8 cellular contexts compared by ENCODE assay signal in the genomic region with DNA sequence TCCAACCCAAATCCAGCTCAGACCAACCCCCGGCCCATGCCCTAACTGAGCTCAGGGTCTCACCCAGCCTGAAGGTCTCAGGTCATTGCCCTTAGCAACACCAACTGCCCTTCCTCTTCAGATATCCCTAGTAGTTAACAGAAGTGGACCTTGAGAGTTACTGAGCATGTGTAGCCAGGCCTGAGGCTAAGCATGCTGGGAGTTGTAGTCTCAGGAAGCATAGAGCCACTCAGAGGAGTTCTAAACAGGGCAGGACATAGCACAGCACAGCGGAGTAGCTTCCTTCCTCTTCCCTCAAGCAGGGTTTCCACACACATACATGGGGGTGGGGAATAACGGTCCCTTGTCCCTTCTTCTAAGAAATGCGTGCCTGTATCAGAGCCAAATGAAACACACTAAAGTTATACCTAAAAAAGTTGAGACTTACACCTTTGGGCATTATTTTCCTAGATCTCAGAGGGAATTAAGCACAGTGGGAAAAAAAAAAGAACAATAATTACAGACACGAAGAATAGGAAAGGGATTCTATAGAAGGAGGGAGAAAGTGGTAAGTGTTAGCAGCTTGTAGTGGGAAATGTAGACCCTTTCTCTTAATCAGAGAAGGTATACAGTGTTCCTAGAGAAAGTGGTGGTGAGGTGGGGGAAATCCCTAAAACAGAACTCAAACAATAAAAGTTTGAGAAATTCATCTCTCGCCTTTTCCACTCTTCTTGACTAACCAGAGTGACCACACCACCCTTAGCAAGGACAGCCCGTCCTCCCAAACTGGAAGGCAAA. TPM values are rescaled to one million over a fixed set of nuclear protein-coding genes. Genes with fewer than 3 reads are reported as not detected.
DNase-seq lines count a peak whose midpoint lies in the region; ATAC-seq, FAIRE-seq and TF ChIP-seq lines count a peak whose summit lies in the region.

No MANE protein-coding gene starts in this region.

- BruUV-seq in OCI-LY7 (replicated peaks; lab: Mats Ljungman, UMichigan): no TSS peak

- ATAC-seq in HG02943 (IDR thresholded peaks at IDR 0.05; ENCODE audit: low read depth, unreplicated experiment) (peak; percentile 60), foreskin keratinocyte (peak; percentile 71)
- peak; percentile 74 for ATAC-seq in activated T-helper 17 cell treated with anti-CD3 and anti-CD28 coated beads, Interleukin-2, amount 50 U/mL, for 72 hours (replicated peaks)

- peaks cover 77% of the 10 kb centered on the region for H3K36me3 Mint-ChIP-seq in activated T-helper 17 cell treated with anti-CD3 and anti-CD28 coated beads, Interleukin-2, amount 50 U/mL, for 72 hours (ENCODE audit: low read depth)
- peaks cover 31% of the 10 kb centered on the region for H3K36me3 Mint-ChIP-seq in neural progenitor cell

- peaks cover 58% of the 10 kb centered on the region for H3K36me3 ChIP-seq in OCI-LY7 (ENCODE audit: insufficient read depth, low read length)
- no peaks in the 10 kb centered on the region for H3K36me3 ChIP-seq in neural progenitor cell
- peaks cover 46% of the 10 kb centered on the region for H3K36me3 ChIP-seq in MG63

- no peaks in the 10 kb centered on the region for H3K9me3 Mint-ChIP-seq in activated T-helper 17 cell treated with anti-CD3 and anti-CD28 coated beads, Interleukin-2, amount 50 U/mL, for 72 hours
- H3K9me3 Mint-ChIP-seq in neural progenitor cell: no peaks in the 10 kb centered on the region

- H3K4me1 ChIP-seq in OCI-LY7 (ENCODE audit: insufficient read depth, low read length, poor library complexity, severe bottlenecking) (peaks cover 25% of the 10 kb centered on the region), foreskin keratinocyte (peaks cover 10% of the 10 kb centered on the region), neural progenitor cell (peaks cover 25% of the 10 kb centered on the region)

- no peaks in the 10 kb centered on the region for H3K9me2 ChIP-seq in OCI-LY7 (ENCODE audit: insufficient read depth, low read length)

- H3K27ac ChIP-seq in OCI-LY7 (ENCODE audit: low read depth, low read length, poor library complexity, severe bottlenecking) (peak overlapping the region; percentile 53), foreskin keratinocyte (no peak overlapping the region), neural progenitor cell (no peak overlapping the region)

- intact Hi-C loops in OCI-LY7 (cut with micrococcal nuclease; ENCODE audit: unreplicated experiment): loop anchor here (2.0 kb wide), 1 partner anchor 37 kb away; the partner anchor contains the start of gene PRKAG1

- peak; percentile 98 for FAIRE-seq in GM18507 (lab: Jason Lieb, UNC)

- DNase-seq in AG09309 (ENCODE audit: low read depth) (peak; percentile 21), GM18507 (ENCODE audit: extremely low spot score, insufficient read length, low read depth) (peak; percentile 70), OCI-LY7 (ENCODE audit: low spot score) (peak; percentile 82), foreskin keratinocyte (peak in 1 of 2 donors; percentile 59), neural progenitor cell (ENCODE audit: low spot score) (peak; percentile 68), MG63 (no peak)

- H2AFZ ChIP-seq in OCI-LY7 (ENCODE audit: low read length): no peak overlapping the region
- no peak overlapping the region for H2AFZ ChIP-seq in neural progenitor cell (replicated peaks)

- H3F3A ChIP-seq in neural progenitor cell (ENCODE audit: low read depth): peaks cover 4% of the 10 kb centered on the region

- H3K79me2 ChIP-seq in OCI-LY7 (ENCODE audit: insufficient read depth, low read depth, low read length) (peaks cover 60% of the 10 kb centered on the region), neural progenitor cell (ENCODE audit: low read depth) (peaks cover 65% of the 10 kb centered on the region)

- H3K27me3 Mint-ChIP-seq in activated T-helper 17 cell treated with anti-CD3 and anti-CD28 coated beads, Interleukin-2, amount 50 U/mL, for 72 hours: no peaks in the 10 kb centered on the region
- H3K27me3 Mint-ChIP-seq in neural progenitor cell (ENCODE audit: insufficient read depth, low read depth): peaks cover 10% of the 10 kb centered on the region

- peak overlapping the region; percentile 95 for H3K4me2 ChIP-seq in OCI-LY7 (ENCODE audit: low read length)
- peak overlapping the region; percentile 94 for H3K4me2 ChIP-seq in neural progenitor cell

- TF ChIP-seq CTCF in AG09309 (IDR thresholded peaks at IDR 0.05; ENCODE audit: control insufficient read depth, insufficient read depth, low read depth, low read length, missing control alignments) (no peak), OCI-LY7 (conservative IDR thresholded peaks at IDR 0.05; ENCODE audit: low read length) (no peak), foreskin keratinocyte (conservative IDR thresholded peaks at IDR 0.05) (no peak), neural progenitor cell (IDR thresholded peaks at IDR 0.05) (no peak)

- H3K9ac ChIP-seq in neural progenitor cell: no peak overlapping the region

- peak overlapping the region; percentile 96 for H3K4me3 Mint-ChIP-seq in activated T-helper 17 cell treated with anti-CD3 and anti-CD28 coated beads, Interleukin-2, amount 50 U/mL, for 72 hours
- H3K4me3 Mint-ChIP-seq in neural progenitor cell: peak overlapping the region; percentile 98

- peaks cover 48% of the 10 kb centered on the region for H3K4me1 Mint-ChIP-seq in activated T-helper 17 cell treated with anti-CD3 and anti-CD28 coated beads, Interleukin-2, amount 50 U/mL, for 72 hours
- peaks cover 45% of the 10 kb centered on the region for H3K4me1 Mint-ChIP-seq in neural progenitor cell

- H3K27me3 ChIP-seq in foreskin keratinocyte (no peaks in the 10 kb centered on the region), neural progenitor cell (no peaks in the 10 kb centered on the region), MG63 (no peaks in the 10 kb centered on the region)

- CTCF ChIA-PET in OCI-LY7 (lab: Charles Lee; ENCODE audit: unreplicated experiment): interaction anchor here (1.0 kb wide), 1 partner anchor 9 kb away, joined by 3 read pairs; no protein-coding TSS in a partner anchor

- peak overlapping the region; percentile 79 for H3K27ac Mint-ChIP-seq in activated T-helper 17 cell treated with anti-CD3 and anti-CD28 coated beads, Interleukin-2, amount 50 U/mL, for 72 hours
- H3K27ac Mint-ChIP-seq in neural progenitor cell: peak overlapping the region; percentile 5

- H3K4me3 ChIP-seq in AG09309 (ENCODE audit: control insufficient read depth, low read depth, low read length): peak overlapping the region; percentile 2
- H3K4me3 ChIP-seq in OCI-LY7 (ENCODE audit: low read depth, low read length, poor library complexity, severe bottlenecking): peak overlapping the region; percentile 87
- H3K4me3 ChIP-seq in neural progenitor cell: peak overlapping the region; percentile 95
- no peak overlapping the region for H3K4me3 ChIP-seq in MG63

- H3K9me3 ChIP-seq in OCI-LY7 (ENCODE audit: low read length): no peaks in the 10 kb centered on the region
- H3K9me3 ChIP-seq in neural progenitor cell (ENCODE audit: low read depth): no peaks in the 10 kb centered on the region
- H3K9me3 ChIP-seq in MG63: no peaks in the 10 kb centered on the region

- H4K20me1 ChIP-seq in OCI-LY7 (ENCODE audit: insufficient read depth, low read length) (peaks cover 46% of the 10 kb centered on the region), neural progenitor cell (ENCODE audit: low read depth) (peaks cover 71% of the 10 kb centered on the region)

- POLR2A ChIA-PET in OCI-LY7 (lab: Charles Lee): interaction anchor here (1.3 kb wide), 1 partner anchor 19 kb away, joined by 3 read pairs; no protein-coding TSS in a partner anchor

RNA-seq across cellular contexts. Expression of gene KMT2D, which starts 4.4 kb away (rescaled TPM):
- total RNA-seq in OCI-LY7 (2014; rRNA removed; shearing (Covaris generic)): 41.8 and 43.2 TPM in 2 replicates
- total RNA-seq in OCI-LY7 (2022): 122 and 129 TPM in 2 replicates
- 10 to 100 TPM; 66.8 to 78.6 TPM for total RNA-seq in activated T-helper 17 cell treated with anti-CD3 and anti-CD28 coated beads, Interleukin-2, amount 50 U/mL, for 72 hours
- 28.0 and 30.8 TPM in 2 replicates for total RNA-seq in foreskin keratinocyte
- 3.3 and 4.8 TPM in 2 replicates for polyA plus RNA-seq in foreskin keratinocyte
- total RNA-seq in neural progenitor cell (ENCODE audit: low replicate concordance): 19.0 and 31.3 TPM in 2 replicates
- 8.6 and 11.7 TPM in 2 replicates for total RNA-seq in MG63 (2014; rRNA removed; shearing (Covaris generic); ENCODE audit: low replicate concordance)

RNA-seq across cellular contexts. Expression of gene RHEBL1, which starts 13.6 kb away (rescaled TPM):
- 3.0 and 3.7 TPM in 2 replicates for total RNA-seq in OCI-LY7 (2014; rRNA removed; shearing (Covaris generic))
- total RNA-seq in OCI-LY7 (2022) (3.1 and 3.4 TPM in 2 replicates), foreskin keratinocyte (4.8 and 5.9 TPM in 2 replicates), neural progenitor cell (ENCODE audit: low replicate concordance) (5.3 and 6.0 TPM in 2 replicates)
- 10 to 100 TPM; 12.2 to 19.3 TPM for total RNA-seq in activated T-helper 17 cell treated with anti-CD3 and anti-CD28 coated beads, Interleukin-2, amount 50 U/mL, for 72 hours
- polyA plus RNA-seq in foreskin keratinocyte: 6.3 and 7.9 TPM in 2 replicates
- 0.16 TPM in 1 of 2 replicates, not detected in the other for total RNA-seq in MG63 (2014; rRNA removed; shearing (Covaris generic); ENCODE audit: low replicate concordance)

RNA-seq across cellular contexts. Expression of gene PRKAG1, which starts 37.6 kb away (rescaled TPM):
- 22.8 and 23.6 TPM in 2 replicates for total RNA-seq in OCI-LY7 (2014; rRNA removed; shearing (Covaris generic))
- total RNA-seq in OCI-LY7 (2022) (41.5 and 45.9 TPM in 2 replicates), foreskin keratinocyte (73.0 and 75.3 TPM in 2 replicates), neural progenitor cell (ENCODE audit: low replicate concordance) (32.4 and 41.8 TPM in 2 replicates)
- total RNA-seq in activated T-helper 17 cell treated with anti-CD3 and anti-CD28 coated beads, Interleukin-2, amount 50 U/mL, for 72 hours: 10 to 100 TPM; 47.1 to 62.7 TPM
- 65.4 and 70.9 TPM in 2 replicates for polyA plus RNA-seq in foreskin keratinocyte
- 76.4 and 102 TPM in 2 replicates for total RNA-seq in MG63 (2014; rRNA removed; shearing (Covaris generic); ENCODE audit: low replicate concordance)

RNA-seq across cellular contexts. Expression of gene DHH, which starts 38.4 kb away (rescaled TPM):
- 0.06 TPM in 1 of 2 replicates, not detected in the other for total RNA-seq in OCI-LY7 (2014; rRNA removed; shearing (Covaris generic))
- total RNA-seq in OCI-LY7 (2022) (0.17 and 0.31 TPM in 2 replicates), foreskin keratinocyte (not detected in 2 replicates), neural progenitor cell (ENCODE audit: low replicate concordance) (0.03 TPM in 1 of 2 replicates, not detected in the other)
- under 1 TPM; 0.26 to 0.42 TPM for total RNA-seq in activated T-helper 17 cell treated with anti-CD3 and anti-CD28 coated beads, Interleukin-2, amount 50 U/mL, for 72 hours
- not detected in 2 replicates for polyA plus RNA-seq in foreskin keratinocyte
- not detected in 2 replicates for total RNA-seq in MG63 (2014; rRNA removed; shearing (Covaris generic); ENCODE audit: low replicate concordance)

RNA-seq across cellular contexts. Expression of gene LMBR1L, which starts 54.5 kb away (rescaled TPM):
- total RNA-seq in OCI-LY7 (2014; rRNA removed; shearing (Covaris generic)): 26.8 and 37.2 TPM in 2 replicates
- total RNA-seq in OCI-LY7 (2022) (43.6 and 48.1 TPM in 2 replicates), foreskin keratinocyte (19.5 and 25.1 TPM in 2 replicates), neural progenitor cell (ENCODE audit: low replicate concordance) (32.7 and 69.5 TPM in 2 replicates)
- 100 to 1,000 TPM in 1 of 2 donors, 10 to 100 TPM in 1; 56.8 to 105 TPM for total RNA-seq in activated T-helper 17 cell treated with anti-CD3 and anti-CD28 coated beads, Interleukin-2, amount 50 U/mL, for 72 hours
- polyA plus RNA-seq in foreskin keratinocyte: 19.4 and 22.4 TPM in 2 replicates
- total RNA-seq in MG63 (2014; rRNA removed; shearing (Covaris generic); ENCODE audit: low replicate concordance): 20.5 and 28.4 TPM in 2 replicates
